In the genomic region with DNA sequence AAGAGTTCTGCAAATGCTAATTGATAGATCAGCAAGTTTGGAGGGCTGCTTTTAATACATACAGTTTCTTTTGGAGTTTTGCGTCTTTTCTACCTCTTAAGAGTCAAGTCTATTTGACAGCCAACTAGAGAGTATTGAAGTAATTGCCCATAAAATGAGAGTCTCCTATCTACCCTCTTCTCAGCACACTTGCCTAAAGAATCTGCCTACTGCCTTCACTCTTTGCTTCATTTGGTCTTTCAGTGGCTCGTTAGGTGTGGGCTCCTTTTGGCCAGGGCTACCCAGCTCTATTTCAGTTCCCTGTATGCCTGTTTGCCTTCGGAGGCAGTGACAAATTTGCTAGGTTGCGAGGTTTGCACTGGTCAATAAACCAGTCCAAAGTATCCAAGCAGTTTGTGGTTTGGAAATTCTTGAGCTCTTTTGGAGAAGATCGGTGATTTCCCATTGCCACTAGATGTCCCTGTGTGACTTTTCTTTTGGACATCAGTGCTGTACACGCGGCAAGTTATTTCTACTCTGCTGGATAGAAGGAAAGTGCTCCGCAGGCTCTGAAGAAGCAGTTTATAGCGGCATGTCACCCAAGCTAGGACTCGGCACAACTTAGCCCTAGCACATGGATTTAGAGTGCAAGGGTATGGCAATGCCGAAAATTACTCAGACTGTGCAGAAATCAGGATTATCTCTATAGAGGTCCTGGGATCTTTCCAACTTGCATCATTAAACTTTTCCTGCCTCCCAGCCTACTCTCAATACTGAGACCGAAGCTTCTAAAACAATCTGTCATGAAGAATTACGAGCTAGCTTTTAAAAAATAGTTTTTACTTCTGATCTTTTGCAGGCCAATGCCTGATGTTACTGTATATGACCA, we compare ENCODE assay signal across 8 cellular contexts. TPM values are rescaled to one million over a fixed set of nuclear protein-coding genes. Genes with fewer than 3 reads are reported as not detected.
A peak's percentile ranks its signal among the peaks of the same experiment; 100 is the strongest.
DNase-seq lines count a peak whose midpoint lies in the region; ATAC-seq, FAIRE-seq and TF ChIP-seq lines count a peak whose summit lies in the region.

No MANE protein-coding gene starts in this region.

- no peaks in the 10 kb centered on the region for H3K27me3 Mint-ChIP-seq in Caco-2 (ENCODE audit: insufficient read depth, unreplicated experiment)
- H3K27me3 Mint-ChIP-seq in activated CD8-positive, alpha-beta T cell treated with anti-CD3 and anti-CD28 coated beads for 36 hours, result no peaks in the 10 kb centered on the region

- CTCF ChIA-PET in Caco-2 (lab: Charles Lee), result interaction anchor here (0.6 to 1.5 kb wide), 14 partner anchors 58 to 1079 kb away, joined by 3 to 33 read pairs (median 4); no protein-coding TSS in a partner anchor
- CTCF ChIA-PET in activated CD8-positive, alpha-beta T cell treated with anti-CD3 and anti-CD28 coated beads for 36 hours (lab: Charles Lee), result no interaction called here

- TF ChIP-seq CTCF in Caco-2 (IDR thresholded peaks at IDR 0.05; ENCODE audit: insufficient read depth in 1 of 2, low read depth in 1 of 2, low read length in 1 of 2, severe bottlenecking in 1 of 2, unreplicated experiment in 1 of 2) (peak; percentile 74 to 82), LNCAP (IDR thresholded peaks at IDR 0.05) (peak; percentile 64)
- no peak for TF ChIP-seq CTCF in activated CD8-positive, alpha-beta T cell treated with anti-CD3 and anti-CD28 coated beads for 36 hours (IDR thresholded peaks at IDR 0.05)

- H3K9me3 ChIP-seq in Caco-2, result no peaks in the 10 kb centered on the region
- no peaks in the 10 kb centered on the region for H3K9me3 ChIP-seq in SJCRH30 (replicated peaks)

- H3K4me3 ChIP-seq in Caco-2 (ENCODE audit: low read depth, low read length), result no peak overlapping the region
- no peak overlapping the region for H3K4me3 ChIP-seq in SJCRH30

- H3K27me3 ChIP-seq in Caco-2 (replicated peaks; ENCODE audit: control insufficient read depth, insufficient read depth, low read length) (no peaks in the 10 kb centered on the region), SJCRH30 (no peaks in the 10 kb centered on the region)

- no peak overlapping the region for H3K27ac Mint-ChIP-seq in Caco-2 (ENCODE audit: unreplicated experiment)
- H3K27ac Mint-ChIP-seq in activated CD8-positive, alpha-beta T cell treated with anti-CD3 and anti-CD28 coated beads for 36 hours, result no peak overlapping the region

- H3K9me3 Mint-ChIP-seq in Caco-2 (ENCODE audit: unreplicated experiment), result no peaks in the 10 kb centered on the region
- H3K9me3 Mint-ChIP-seq in activated CD8-positive, alpha-beta T cell treated with anti-CD3 and anti-CD28 coated beads for 36 hours, result peaks cover 1% of the 10 kb centered on the region

- H3K36me3 Mint-ChIP-seq in Caco-2 (ENCODE audit: insufficient read depth, unreplicated experiment), result no peaks in the 10 kb centered on the region
- no peaks in the 10 kb centered on the region for H3K36me3 Mint-ChIP-seq in activated CD8-positive, alpha-beta T cell treated with anti-CD3 and anti-CD28 coated beads for 36 hours (ENCODE audit: low read depth)

- intact Hi-C loops in Caco-2 (cut with micrococcal nuclease; ENCODE audit: unreplicated experiment), result loop anchor here (1.0 to 5.0 kb wide), 6 partner anchors 196 to 1201 kb away; no protein-coding TSS in a partner anchor
- intact Hi-C loops in activated CD8-positive, alpha-beta T cell treated with anti-CD3 and anti-CD28 coated beads for 36 hours (cut with micrococcal nuclease), result no loop called here

- no peak overlapping the region for H3K4me3 Mint-ChIP-seq in Caco-2 (ENCODE audit: unreplicated experiment)
- H3K4me3 Mint-ChIP-seq in activated CD8-positive, alpha-beta T cell treated with anti-CD3 and anti-CD28 coated beads for 36 hours, result no peak overlapping the region

- peak; percentile 75 to 78 for DNase-seq in Caco-2
- DNase-seq in SJCRH30, result peak; percentile 18 to 71
- DNase-seq in globus pallidus (ENCODE audit: low spot score), result peak; percentile 62
- peak; percentile 71 for DNase-seq in renal cortical epithelial cell (ENCODE audit: low read depth)
- no peak for DNase-seq in stimulated activated CD8-positive, alpha-beta memory T cell treated with anti-CD3 and anti-CD28 coated beads, Interleukin-4, amount 100 ng/mL, for 48 hours
- DNase-seq in GM19239 (ENCODE audit: insufficient read length, low spot score), result no peak
- no peak for DNase-seq in activated CD8-positive, alpha-beta T cell treated with anti-CD3 and anti-CD28 coated beads for 36 hours

- BruUV-seq in Caco-2 (replicated peaks; lab: Mats Ljungman, UMichigan), result no TSS peak

- no peak for ATAC-seq in activated CD8-positive, alpha-beta T cell treated with anti-CD3 and anti-CD28 coated beads for 36 hours

- no peaks in the 10 kb centered on the region for H3K36me3 ChIP-seq in Caco-2 (ENCODE audit: control insufficient read depth, insufficient read depth, low read length)
- no peaks in the 10 kb centered on the region for H3K36me3 ChIP-seq in SJCRH30

- POLR2A ChIA-PET in Caco-2 (lab: Charles Lee), result interaction anchor here (0.6 kb wide), 1 partner anchor 40 kb away, joined by 5 read pairs; no protein-coding TSS in a partner anchor
- POLR2A ChIA-PET in activated CD8-positive, alpha-beta T cell treated with anti-CD3 and anti-CD28 coated beads for 36 hours (lab: Charles Lee), result no interaction called here

- peaks cover 9% of the 10 kb centered on the region for H3K4me1 Mint-ChIP-seq in Caco-2 (ENCODE audit: low read depth, unreplicated experiment)
- no peaks in the 10 kb centered on the region for H3K4me1 Mint-ChIP-seq in activated CD8-positive, alpha-beta T cell treated with anti-CD3 and anti-CD28 coated beads for 36 hours (ENCODE audit: low read depth)

- no peak overlapping the region for H3K27ac ChIP-seq in SJCRH30

- FAIRE-seq in GM19239 (lab: Jason Lieb, UNC), result no peak

- H3K4me1 ChIP-seq in Caco-2 (peaks cover 8% of the 10 kb centered on the region; the same call in 1 of the 2 replicates), SJCRH30 (no peaks in the 10 kb centered on the region)

RNA-seq across cellular contexts. Expression of a gene that starts 38.6 kb away (rescaled TPM):
- total RNA-seq in Caco-2 (2022), result 105 and 122 TPM in 2 replicates
- 37.7 and 42.2 TPM in 2 replicates for total RNA-seq in SJCRH30 (2014; rRNA removed; shearing (Covaris generic))
- total RNA-seq in renal cortical epithelial cell, result 44.3 and 65.5 TPM in 2 replicates
- not detected for total RNA-seq in activated CD8-positive, alpha-beta T cell treated with anti-CD3 and anti-CD28 coated beads for 36 hours

Comparison
In these comparisons a context has a peak if more than half of its experiments do, and no peak if none do; other contexts are left out.
1. DNase-seq: peak in Caco-2 (2 of 2), SJCRH30 (2 of 2), globus pallidus (single experiment) and renal cortical epithelial cell (single experiment); none in stimulated activated CD8-positive, alpha-beta memory T cell treated with anti-CD3 and anti-CD28 coated beads, Interleukin-4, amount 100 ng/mL, for 48 hours (single experiment), GM19239 (single experiment) and activated CD8-positive, alpha-beta T cell treated with anti-CD3 and anti-CD28 coated beads for 36 hours (single experiment).
2. RNA of a gene that starts 38.6 kb away (total RNA-seq): 105 to 122 TPM in Caco-2, 44.3 to 65.5 TPM in renal cortical epithelial cell and 37.7 to 42.2 TPM in SJCRH30; not detected in activated CD8-positive, alpha-beta T cell treated with anti-CD3 and anti-CD28 coated beads for 36 hours; every median in the first group is over 10 times any median in the second.